In genomic region chr1:45654540-45655280, GRCh38 we compare ENCODE assay signal across 15 cellular contexts. TPM values are rescaled to one million over a fixed set of nuclear protein-coding genes. Genes with fewer than 3 reads are reported as not detected.
DNase-seq lines count a peak whose midpoint lies in the region; ATAC-seq, FAIRE-seq and TF ChIP-seq lines count a peak whose summit lies in the region.
"Had no signal": no experiment of that assay in that cellular context is flagged by ENCODE, and none has a peak within 500 bp of the region (broad histone marks: within the 10 kb centered on the region; RNA-seq: fewer than 3 reads in every experiment).

No MANE protein-coding gene starts in this region.

- ATAC-seq in activated T-cell treated with anti-CD3 and anti-CD28 coated beads, Interleukin-2, amount 50 U/mL, for 4 hours = peak; percentile 86 to 87
- ATAC-seq in GM12878 = no peak
- ATAC-seq in stimulated activated memory B cell treated with anti-CD40 and anti-IgM and Interleukin-4, amounts not matched to agents 10 μg/mL and 1 μg/mL and 100 μg/mL, for 72 hours = no peak
- ATAC-seq: lower lobe of right lung had no signal

- POLR2A ChIA-PET in GM12878 (lab: Charles Lee) = no interaction called here

- H3K9me2 ChIP-seq in GM23248 (ENCODE audit: insufficient read depth) = no peaks in the 10 kb centered on the region

- H3K9ac ChIP-seq in GM23248 = no peak overlapping the region
- H3K9ac ChIP-seq in GM12878 (ENCODE audit: control insufficient read depth, insufficient read depth, low read length) = no peak overlapping the region

- 91 to 95% methylated on average over 12 of the region's 12 CpGs for WGBS in GM23248 (ENCODE audit: low coverage in 1 of 2, low lambda C conversion rate in 2 of 2, missing lambda C conversion rate in 2 of 2), 2 experiments
- 61% methylated on average over 12 of the region's 12 CpGs for WGBS in GM12878 (ENCODE audit: insufficient coverage, insufficient replicate concordance, low lambda C conversion rate, missing lambda C conversion rate)
- 89 to 95% (median 93%) methylated on average over 12 of the region's 12 CpGs for WGBS in stomach, 5 donors

- H3F3A ChIP-seq in GM23248 (ENCODE audit: insufficient read depth) = no peaks in the 10 kb centered on the region

- no peak for FAIRE-seq in GM12878 (lab: Jason Lieb, UNC)
- FAIRE-seq: H1 had no signal

- H3K4me1 ChIP-seq in GM23248 (ENCODE audit: insufficient read depth) (peaks cover 5% of the 10 kb centered on the region; the same call in 1 of the 2 replicates), GM12878 (ENCODE audit: control insufficient read depth, insufficient read depth, low read length) (no peaks in the 10 kb centered on the region), stomach (peaks cover 0 to 29% (median 16%) of the 10 kb centered on the region in 4 donors)
- H3K4me1 ChIP-seq: lower lobe of right lung had no signal

- DNase-seq in activated T-cell treated with anti-CD3 and anti-CD28 coated beads, Interleukin-2, amount 50 U/mL, for 4 hours = no peak
- DNase-seq in activated T-cell treated with anti-CD3 and anti-CD28 coated beads, Interleukin-2, amount 50 U/mL, for 1 hour = no peak
- DNase-seq in GM23248 (peak; percentile 49), GM12878 (ENCODE audit: low read depth, low spot score) (no peak), iris pigment epithelial cell (ENCODE audit: low read depth) (peak; percentile 82), stomach (no peak), NCI-H82 treated with DMSO at 0.1 percent for 48 hours (lab: John Stamatoyannopoulos, UW; ENCODE audit: unreplicated experiment) (no peak)
- DNase-seq: cerebellar nuclear complex, endodermal cell, lower lobe of right lung, NCI-H1436 treated with DMSO at 0.1 percent for 48 hours, posterior cingulate gyrus, WERI-Rb-1 had no signal

- SMC1A ChIA-PET in GM12878 (lab: Charles Lee; ENCODE audit: uncharacterized antibody, unreplicated experiment) = interaction anchor here (1.2 to 2.0 kb wide), 3 partner anchors 10 to 75 kb away, joined by 3 to 13 read pairs (median 5); no protein-coding TSS in a partner anchor

- no peak for TF ChIP-seq RAD21 in GM12878 (IDR thresholded peaks at IDR 0.05; ENCODE audit: insufficient read depth, low read depth, low read length)

- no peak for TF ChIP-seq POLR2A in GM12878 (IDR thresholded peaks at IDR 0.05; ENCODE audit: low read depth, low read length)
- TF ChIP-seq POLR2A in stomach (IDR thresholded peaks at IDR 0.05) = no peak

- peaks cover 90% of the 10 kb centered on the region for H3K79me2 ChIP-seq in GM23248 (ENCODE audit: insufficient read depth)
- no peaks in the 10 kb centered on the region; the same call in 1 of the 2 replicates for H3K79me2 ChIP-seq in GM12878 (ENCODE audit: control insufficient read depth, insufficient read depth, low read length)

- no peak for TF ChIP-seq CTCF in GM12878 (IDR thresholded peaks at IDR 0.05 in 2 of 3, conservative IDR thresholded peaks at IDR 0.05 in 1 of 3; ENCODE audit: control insufficient read depth in 2 of 3, extremely low read depth in 1 of 3, insufficient read depth in 1 of 3, low read depth in 3 of 3, low read length in 3 of 3)
- TF ChIP-seq CTCF in stomach (IDR thresholded peaks at IDR 0.05) = no peak

- peaks cover 12% of the 10 kb centered on the region for H3K4me1 Mint-ChIP-seq in activated T-cell treated with anti-CD3 and anti-CD28 coated beads, Interleukin-2, amount 50 U/mL, for 4 hours (ENCODE audit: low read depth)
- no peaks in the 10 kb centered on the region for H3K4me1 Mint-ChIP-seq in stimulated activated memory B cell treated with anti-CD40 and anti-IgM and Interleukin-4, amounts not matched to agents 10 μg/mL and 1 μg/mL and 100 μg/mL, for 72 hours

- TF ChIP-seq EP300 in GM12878 (IDR thresholded peaks at IDR 0.05; ENCODE audit: borderline replicate concordance in 1 of 2, control insufficient read depth in 1 of 2, low read depth in 2 of 2, low read length in 2 of 2) (no peak), stomach (IDR thresholded peaks at IDR 0.05) (no peak)

- H3K9me3 Mint-ChIP-seq in activated T-cell treated with anti-CD3 and anti-CD28 coated beads, Interleukin-2, amount 50 U/mL, for 4 hours = no peaks in the 10 kb centered on the region
- H3K9me3 Mint-ChIP-seq in stimulated activated memory B cell treated with anti-CD40 and anti-IgM and Interleukin-4, amounts not matched to agents 10 μg/mL and 1 μg/mL and 100 μg/mL, for 72 hours = no peaks in the 10 kb centered on the region
- H3K9me3 Mint-ChIP-seq: endodermal cell had no signal

- no peak overlapping the region for H3K4me2 ChIP-seq in GM23248 (ENCODE audit: unreplicated experiment)
- H3K4me2 ChIP-seq in GM12878 (ENCODE audit: control insufficient read depth, insufficient read depth) = no peak overlapping the region

- no peak overlapping the region for H3K27ac Mint-ChIP-seq in stimulated activated memory B cell treated with anti-CD40 and anti-IgM and Interleukin-4, amounts not matched to agents 10 μg/mL and 1 μg/mL and 100 μg/mL, for 72 hours
- H3K27ac Mint-ChIP-seq: endodermal cell had no signal

- peaks cover 56% of the 10 kb centered on the region for H3K36me3 Mint-ChIP-seq in activated T-cell treated with anti-CD3 and anti-CD28 coated beads, Interleukin-2, amount 50 U/mL, for 4 hours (ENCODE audit: insufficient read depth)
- H3K36me3 Mint-ChIP-seq in stimulated activated memory B cell treated with anti-CD40 and anti-IgM and Interleukin-4, amounts not matched to agents 10 μg/mL and 1 μg/mL and 100 μg/mL, for 72 hours = peaks cover 51% of the 10 kb centered on the region

- RAD21 ChIA-PET in GM12878 (lab: Charles Lee; ENCODE audit: unreplicated experiment) = no interaction called here

- no peaks in the 10 kb centered on the region for H3K27me3 ChIP-seq in GM23248 (replicated peaks; ENCODE audit: insufficient read depth)
- H3K27me3 ChIP-seq in GM12878 (replicated peaks in 1 of 2; ENCODE audit: control insufficient read depth in 2 of 2, insufficient read depth in 2 of 2, low read length in 1 of 2) = no peaks in the 10 kb centered on the region
- H3K27me3 ChIP-seq in stomach = no peaks in the 10 kb centered on the region

- H3K36me3 ChIP-seq in GM23248 (ENCODE audit: low read depth) = peaks cover 81% of the 10 kb centered on the region
- peaks cover 23 to 62% of the 10 kb centered on the region in 2 experiments for H3K36me3 ChIP-seq in GM12878 (ENCODE audit: control insufficient read depth in 2 of 2, insufficient read depth in 2 of 2, low read length in 1 of 2)
- peaks cover 64 to 100% (median 99%) of the 10 kb centered on the region in 4 donors for H3K36me3 ChIP-seq in stomach

- BruUV-seq in GM12878 (replicated peaks; lab: Mats Ljungman, UMichigan) = TSS peak; percentile 14

- no peaks in the 10 kb centered on the region for H3K9me3 ChIP-seq in GM23248 (ENCODE audit: low read depth)
- no peaks in the 10 kb centered on the region for H3K9me3 ChIP-seq in GM12878 (replicated peaks; ENCODE audit: control insufficient read depth, insufficient read depth, low read length)
- H3K9me3 ChIP-seq in stomach = no peaks in the 10 kb centered on the region
- H3K9me3 ChIP-seq: lower lobe of right lung had no signal

- H3K4me3 Mint-ChIP-seq in activated T-cell treated with anti-CD3 and anti-CD28 coated beads, Interleukin-2, amount 50 U/mL, for 4 hours = no peak overlapping the region
- no peak overlapping the region for H3K4me3 Mint-ChIP-seq in stimulated activated memory B cell treated with anti-CD40 and anti-IgM and Interleukin-4, amounts not matched to agents 10 μg/mL and 1 μg/mL and 100 μg/mL, for 72 hours
- H3K4me3 Mint-ChIP-seq: endodermal cell had no signal

- CTCF ChIA-PET in GM12878 (lab: Yijun Ruan, JAX) = interaction anchor here (0.5 kb wide), 1 partner anchor 41 kb away, joined by 3 read pairs; no protein-coding TSS in a partner anchor

- intact Hi-C loops in GM12878 (cut with micrococcal nuclease; ENCODE audit: unreplicated experiment) = no loop called here
- intact Hi-C loops in stomach (cut with DNase I; ENCODE audit: low total_unique reads) = no loop called here

- no peak overlapping the region for H2AFZ ChIP-seq in GM23248
- no peak overlapping the region for H2AFZ ChIP-seq in GM12878 (ENCODE audit: control insufficient read depth, low read depth, low read length)

- H3K27ac ChIP-seq in GM23248 (no peak overlapping the region), GM12878 (ENCODE audit: control insufficient read depth, insufficient read depth) (no peak overlapping the region), stomach (no peak overlapping the region)
- H3K27ac ChIP-seq: lower lobe of right lung, WERI-Rb-1 had no signal

- H4K20me1 ChIP-seq in GM23248 (ENCODE audit: insufficient read depth) = no peaks in the 10 kb centered on the region
- no peaks in the 10 kb centered on the region for H4K20me1 ChIP-seq in GM12878 (ENCODE audit: control insufficient read depth, insufficient read depth)

- no peaks in the 10 kb centered on the region for H3K27me3 Mint-ChIP-seq in activated T-cell treated with anti-CD3 and anti-CD28 coated beads, Interleukin-2, amount 50 U/mL, for 4 hours (ENCODE audit: low read depth)
- no peaks in the 10 kb centered on the region for H3K27me3 Mint-ChIP-seq in stimulated activated memory B cell treated with anti-CD40 and anti-IgM and Interleukin-4, amounts not matched to agents 10 μg/mL and 1 μg/mL and 100 μg/mL, for 72 hours

- in situ Hi-C loops in GM23248 (cut with MboI) = no loop called here
- in situ Hi-C loops in GM12878 (cut with MboI) = no loop called here

- H3K4me3 ChIP-seq in GM23248 = no peak overlapping the region
- H3K4me3 ChIP-seq in GM12878 = no peak overlapping the region
- no peak overlapping the region for H3K4me3 ChIP-seq in stomach
- H3K4me3 ChIP-seq: lower lobe of right lung had no signal

RNA-seq across cellular contexts. Expression of gene CCDC17, which starts 30.9 kb away (rescaled TPM):
- 1 to 10 TPM; 1.1 to 2.3 (median 1.6) TPM for total RNA-seq in activated T-cell treated with anti-CD3 and anti-CD28 coated beads, Interleukin-2, amount 50 U/mL, for 4 hours
- 0.76 and 1.4 TPM in 2 replicates for total RNA-seq in GM23248 (2014; rRNA removed; shearing (Covaris generic))
- 0.25 TPM in 1 of 2 replicates, not detected in the other for polyA plus RNA-seq in GM23248 (2016; fragmentation: Nextera tagmentation; extraction: Ambion mirVana)
- 11.5 and 12.1 TPM in 2 replicates for total RNA-seq in GM12878 (2013; cell fraction: nucleolus; rRNA removed)
- 1.1 and 1.8 TPM in 2 replicates for total RNA-seq in GM12878 (2014; rRNA removed)
- 0.64 and 0.76 TPM in 2 replicates for total RNA-seq in GM12878 (2014; rRNA removed; fragmentation: Illumina TruSeq; extraction: Trizol)
- total RNA-seq in GM12878 (2021) = 1.7 and 1.9 TPM in 2 replicates
- polyA plus RNA-seq in GM12878 (2011; ENCODE audit: low read depth) = 0.38 TPM
- 0.46 and 0.87 TPM in 2 replicates for polyA plus RNA-seq in GM12878 (2011; rRNA removed)
- polyA plus RNA-seq in GM12878 (2011; cell fraction: cytosol; rRNA removed) = 0.75 and 1.0 TPM in 2 replicates
- polyA plus RNA-seq in GM12878 (2011; cell fraction: nucleus; rRNA removed) = 7.8 and 9.1 TPM in 2 replicates
- polyA plus RNA-seq in GM12878 (2012) = 0.62 and 0.67 TPM in 2 replicates
- polyA plus RNA-seq in GM12878 (2014; fragmentation: Illumina TruSeq; extraction: Trizol) = 0.24 and 0.40 TPM in 2 replicates
- polyA plus RNA-seq in GM12878 (2014; fragmentation: Nextera tagmentation; extraction: Ambion mirVana) = under 1 TPM; 0.15 to 0.32 TPM
- polyA plus RNA-seq in GM12878 (2014; rRNA removed) = 1.2 and 1.6 TPM in 2 replicates
- polyA plus RNA-seq in GM12878 (2016; fragmentation: Nextera tagmentation; extraction: Ambion mirVana) = under 1 TPM; 0.16 to 0.62 TPM
- polyA minus RNA-seq in GM12878 (2011; rRNA and poly(A)+ RNA removed) = 2.0 and 3.1 TPM in 2 replicates
- not detected in 2 replicates for polyA minus RNA-seq in GM12878 (2011; cell fraction: cytosol; rRNA and poly(A)+ RNA removed)
- 2.9 and 6.4 TPM in 2 replicates for polyA minus RNA-seq in GM12878 (2011; cell fraction: nucleus; rRNA and poly(A)+ RNA removed)
- total RNA-seq in stomach = 10 to 100 TPM in 2 of 5 donors, 1 to 10 TPM in 2, not detected in 1; 5.1 to 17.1 (median 11.1) TPM
- under 1 TPM in 2 of 3 donors, not detected in 1; 0.68 to 0.83 TPM for polyA plus RNA-seq in stomach

RNA-seq across cellular contexts. Expression of gene GPBP1L1, which starts 31.6 kb away (rescaled TPM):
- 10 to 100 TPM; 76.0 to 95.6 (median 93.2) TPM for total RNA-seq in activated T-cell treated with anti-CD3 and anti-CD28 coated beads, Interleukin-2, amount 50 U/mL, for 4 hours
- total RNA-seq in GM23248 (2014; rRNA removed; shearing (Covaris generic)) = 85.6 and 125 TPM in 2 replicates
- polyA plus RNA-seq in GM23248 (2016; fragmentation: Nextera tagmentation; extraction: Ambion mirVana) = 60.9 and 69.3 TPM in 2 replicates
- total RNA-seq in GM12878 (2013; cell fraction: nucleolus; rRNA removed) = 279 and 286 TPM in 2 replicates
- total RNA-seq in GM12878 (2014; rRNA removed) = 76.2 and 85.0 TPM in 2 replicates
- 91.3 and 91.6 TPM in 2 replicates for total RNA-seq in GM12878 (2014; rRNA removed; fragmentation: Illumina TruSeq; extraction: Trizol)
- 78.9 and 80.5 TPM in 2 replicates for total RNA-seq in GM12878 (2021)
- polyA plus RNA-seq in GM12878 (2011; ENCODE audit: low read depth) = 49.9 TPM
- polyA plus RNA-seq in GM12878 (2011; rRNA removed) = 81.9 and 123 TPM in 2 replicates
- 46.6 and 60.8 TPM in 2 replicates for polyA plus RNA-seq in GM12878 (2011; cell fraction: cytosol; rRNA removed)
- 67.2 and 88.1 TPM in 2 replicates for polyA plus RNA-seq in GM12878 (2011; cell fraction: nucleus; rRNA removed)
- 47.3 and 67.1 TPM in 2 replicates for polyA plus RNA-seq in GM12878 (2012)
- polyA plus RNA-seq in GM12878 (2014; fragmentation: Illumina TruSeq; extraction: Trizol) = 85.5 and 122 TPM in 2 replicates
- 10 to 100 TPM; 37.3 to 44.0 TPM for polyA plus RNA-seq in GM12878 (2014; fragmentation: Nextera tagmentation; extraction: Ambion mirVana)
- polyA plus RNA-seq in GM12878 (2014; rRNA removed) = 42.9 and 51.1 TPM in 2 replicates
- 10 to 100 TPM; 83.6 to 85.6 TPM for polyA plus RNA-seq in GM12878 (2016; fragmentation: Nextera tagmentation; extraction: Ambion mirVana)
- polyA minus RNA-seq in GM12878 (2011; rRNA and poly(A)+ RNA removed) = 116 and 128 TPM in 2 replicates
- 39.7 and 42.6 TPM in 2 replicates for polyA minus RNA-seq in GM12878 (2011; cell fraction: cytosol; rRNA and poly(A)+ RNA removed)
- 79.7 and 112 TPM in 2 replicates for polyA minus RNA-seq in GM12878 (2011; cell fraction: nucleus; rRNA and poly(A)+ RNA removed)
- 100 to 1,000 TPM; 102 to 346 (median 104) TPM for total RNA-seq in stomach
- 10 to 100 TPM; 40.1 to 48.6 (median 45.1) TPM for polyA plus RNA-seq in stomach

RNA-seq across cellular contexts. Expression of gene TMEM69, which starts 33.3 kb away (rescaled TPM):
- 10 to 100 TPM; 38.1 to 42.9 (median 40.6) TPM for total RNA-seq in activated T-cell treated with anti-CD3 and anti-CD28 coated beads, Interleukin-2, amount 50 U/mL, for 4 hours
- total RNA-seq in GM23248 (2014; rRNA removed; shearing (Covaris generic)) = 7.8 and 30.3 TPM in 2 replicates
- polyA plus RNA-seq in GM23248 (2016; fragmentation: Nextera tagmentation; extraction: Ambion mirVana) = 34.1 and 35.2 TPM in 2 replicates
- 51.2 and 57.5 TPM in 2 replicates for total RNA-seq in GM12878 (2013; cell fraction: nucleolus; rRNA removed)
- total RNA-seq in GM12878 (2014; rRNA removed) = 84.3 and 86.6 TPM in 2 replicates
- total RNA-seq in GM12878 (2014; rRNA removed; fragmentation: Illumina TruSeq; extraction: Trizol) = 58.5 and 60.6 TPM in 2 replicates
- total RNA-seq in GM12878 (2021) = 39.8 and 47.2 TPM in 2 replicates
- 32.7 TPM for polyA plus RNA-seq in GM12878 (2011; ENCODE audit: low read depth)
- polyA plus RNA-seq in GM12878 (2011; rRNA removed) = 162 and 176 TPM in 2 replicates
- 103 and 137 TPM in 2 replicates for polyA plus RNA-seq in GM12878 (2011; cell fraction: cytosol; rRNA removed)
- 37.3 and 56.2 TPM in 2 replicates for polyA plus RNA-seq in GM12878 (2011; cell fraction: nucleus; rRNA removed)
- polyA plus RNA-seq in GM12878 (2012) = 23.9 and 42.9 TPM in 2 replicates
- 91.0 and 111 TPM in 2 replicates for polyA plus RNA-seq in GM12878 (2014; fragmentation: Illumina TruSeq; extraction: Trizol)
- polyA plus RNA-seq in GM12878 (2014; fragmentation: Nextera tagmentation; extraction: Ambion mirVana) = 10 to 100 TPM; 44.6 to 97.5 TPM
- polyA plus RNA-seq in GM12878 (2014; rRNA removed) = 58.0 and 65.3 TPM in 2 replicates
- 100 to 1,000 TPM; 106 TPM for polyA plus RNA-seq in GM12878 (2016; fragmentation: Nextera tagmentation; extraction: Ambion mirVana)
- 91.6 and 99.3 TPM in 2 replicates for polyA minus RNA-seq in GM12878 (2011; rRNA and poly(A)+ RNA removed)
- 20.7 and 24.3 TPM in 2 replicates for polyA minus RNA-seq in GM12878 (2011; cell fraction: cytosol; rRNA and poly(A)+ RNA removed)
- 23.0 and 35.0 TPM in 2 replicates for polyA minus RNA-seq in GM12878 (2011; cell fraction: nucleus; rRNA and poly(A)+ RNA removed)
- 10 to 100 TPM in 3 of 5 donors, 1 to 10 TPM in 1, not detected in 1; 7.1 to 35.6 (median 21.5) TPM for total RNA-seq in stomach
- 10 to 100 TPM; 10.1 to 14.7 (median 14.2) TPM for polyA plus RNA-seq in stomach

Comparison
In these comparisons a context has a peak if more than half of its experiments do, and no peak if none do; other contexts are left out.
1. ATAC-seq: peak in activated T-cell treated with anti-CD3 and anti-CD28 coated beads, Interleukin-2, amount 50 U/mL, for 4 hours (2 of 2); none in GM12878 (single experiment) and stimulated activated memory B cell treated with anti-CD40 and anti-IgM and Interleukin-4, amounts not matched to agents 10 μg/mL and 1 μg/mL and 100 μg/mL, for 72 hours (single experiment).
2. DNase-seq: peak in GM23248 (single experiment) and iris pigment epithelial cell (single experiment); none in activated T-cell treated with anti-CD3 and anti-CD28 coated beads, Interleukin-2, amount 50 U/mL, for 4 hours (single experiment), activated T-cell treated with anti-CD3 and anti-CD28 coated beads, Interleukin-2, amount 50 U/mL, for 1 hour (single experiment), GM12878 (single experiment), stomach (single experiment) and NCI-H82 treated with DMSO at 0.1 percent for 48 hours (single experiment).